15 cellular contexts compared by ENCODE assay signal in genomic region chr7:91398341-91398740, GRCh38.
"Had no signal": no experiment of that assay in that cellular context is flagged by ENCODE, and none has a peak within 500 bp of the region (broad histone marks: within the 10 kb centered on the region; RNA-seq: fewer than 3 reads in every experiment).

No MANE protein-coding gene starts in this region.

- H3K4me1 Mint-ChIP-seq: activated CD4-positive, alpha-beta T cell treated with anti-CD3 and anti-CD28 coated beads, Interleukin-2, amount 10 ng/mL, durations not matched to agents 7 days and 5 days; activated naive CD8-positive, alpha-beta T cell treated with anti-CD3 and anti-CD28 coated beads for 36 hours; brain; central memory CD8-positive, alpha-beta T cell; naive thymus-derived CD4-positive, alpha-beta T cell had no signal

- H3K36me3 Mint-ChIP-seq: activated naive CD8-positive, alpha-beta T cell treated with anti-CD3 and anti-CD28 coated beads for 36 hours; brain; naive thymus-derived CD4-positive, alpha-beta T cell had no signal

- ATAC-seq: activated T-cell treated with anti-CD3 and anti-CD28 coated beads, Interleukin-2, amount 50 U/mL, for 72 hours; mucosa of descending colon had no signal

- H3K27me3 Mint-ChIP-seq: activated naive CD8-positive, alpha-beta T cell treated with anti-CD3 and anti-CD28 coated beads for 36 hours; central memory CD8-positive, alpha-beta T cell had no signal

- DNase-seq: activated CD4-positive, alpha-beta T cell treated with anti-CD3 and anti-CD28 coated beads, Interleukin-2, amount 10 ng/mL, durations not matched to agents 7 days and 5 days; activated CD8-positive, alpha-beta memory T cell treated with anti-CD3 and anti-CD28 coated beads, Interleukin-2, amount 50 U/mL, for 48 hours; activated naive CD8-positive, alpha-beta T cell treated with anti-CD3 and anti-CD28 coated beads for 36 hours; activated T-cell treated with anti-CD3 and anti-CD28 coated beads, Interleukin-2, amount 50 U/mL, for 72 hours; amygdala; cortex of kidney; effector CD4-positive, alpha-beta T cell; esophagus squamous epithelium; left ventricle myocardium inferior; mucosa of descending colon; naive thymus-derived CD4-positive, alpha-beta T cell; stimulated activated CD4-positive, alpha-beta T cell treated with anti-CD3 and anti-CD28 coated beads, Interleukin-1b, Interleukin-23, amount 100 ng/mL, for 48 hours; uterus had no signal

- H3K4me3 Mint-ChIP-seq: activated CD4-positive, alpha-beta T cell treated with anti-CD3 and anti-CD28 coated beads, Interleukin-2, amount 10 ng/mL, durations not matched to agents 7 days and 5 days; activated naive CD8-positive, alpha-beta T cell treated with anti-CD3 and anti-CD28 coated beads for 36 hours; activated T-cell treated with anti-CD3 and anti-CD28 coated beads, Interleukin-2, amount 50 U/mL, for 72 hours; brain; central memory CD8-positive, alpha-beta T cell; naive thymus-derived CD4-positive, alpha-beta T cell had no signal

- H3K27ac Mint-ChIP-seq: activated CD4-positive, alpha-beta T cell treated with anti-CD3 and anti-CD28 coated beads, Interleukin-2, amount 10 ng/mL, durations not matched to agents 7 days and 5 days; activated naive CD8-positive, alpha-beta T cell treated with anti-CD3 and anti-CD28 coated beads for 36 hours; activated T-cell treated with anti-CD3 and anti-CD28 coated beads, Interleukin-2, amount 50 U/mL, for 72 hours; brain; naive thymus-derived CD4-positive, alpha-beta T cell had no signal
